Comparison of ENCODE assay signal across 17 cellular contexts in the genomic region with DNA sequence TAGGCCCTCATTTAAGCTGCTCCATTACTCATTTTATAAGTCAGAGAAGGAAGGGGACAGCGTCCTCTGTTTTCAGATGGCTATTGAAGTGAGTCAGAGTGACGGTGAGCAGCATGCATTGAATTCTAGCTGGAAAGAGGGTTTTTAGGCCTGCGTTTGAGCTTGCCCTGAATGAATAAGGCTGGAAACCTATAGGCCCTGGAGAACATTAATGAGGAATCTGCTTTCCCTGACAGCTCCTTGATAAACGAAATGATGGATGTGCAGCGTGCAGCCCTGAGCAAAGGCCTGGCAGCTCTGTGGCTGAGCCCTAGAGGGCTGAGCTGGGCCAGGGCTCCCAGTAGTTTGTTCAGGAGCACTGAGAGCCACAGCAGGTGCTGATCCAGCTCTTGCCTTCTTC. TPM values are rescaled to one million over a fixed set of nuclear protein-coding genes. Genes with fewer than 3 reads are reported as not detected.
DNase-seq lines count a peak whose midpoint lies in the region; ATAC-seq, FAIRE-seq and TF ChIP-seq lines count a peak whose summit lies in the region.
"Had no signal": no experiment of that assay in that cellular context is flagged by ENCODE, and none has a peak within 500 bp of the region (broad histone marks: within the 10 kb centered on the region; RNA-seq: fewer than 3 reads in every experiment).

No MANE protein-coding gene starts in this region.

- FAIRE-seq in astrocyte (lab: Jason Lieb, UNC): no peak
- FAIRE-seq: HTR-8/SVneo had no signal

- no peaks in the 10 kb centered on the region for H3K36me3 ChIP-seq in astrocyte (ENCODE audit: insufficient read depth, low read length)
- H3K36me3 ChIP-seq in smooth muscle cell (ENCODE audit: low read depth): no peaks in the 10 kb centered on the region

- H2AFZ ChIP-seq in astrocyte (ENCODE audit: low read depth, low read length): no peak overlapping the region
- H2AFZ ChIP-seq in smooth muscle cell (ENCODE audit: low read depth): no peak overlapping the region

- H4K20me1 ChIP-seq in astrocyte (ENCODE audit: insufficient read depth, low read length) (peaks cover 23% of the 10 kb centered on the region), smooth muscle cell (ENCODE audit: low read depth) (peaks cover 63% of the 10 kb centered on the region)

- H3K36me3 Mint-ChIP-seq in IgD-negative memory B cell (peaks cover 5% of the 10 kb centered on the region), astrocyte (ENCODE audit: low read depth, unreplicated experiment) (peaks cover 16% of the 10 kb centered on the region)

- H3K4me1 ChIP-seq in astrocyte (ENCODE audit: insufficient read depth, low read length): no peaks in the 10 kb centered on the region
- no peaks in the 10 kb centered on the region for H3K4me1 ChIP-seq in smooth muscle cell (ENCODE audit: low read depth)
- H3K4me1 ChIP-seq: Caco-2, SJCRH30 had no signal

- H3K9me3 ChIP-seq in astrocyte (ENCODE audit: insufficient read depth, low read depth, low read length): no peaks in the 10 kb centered on the region
- no peaks in the 10 kb centered on the region for H3K9me3 ChIP-seq in smooth muscle cell (replicated peaks; ENCODE audit: low read depth)
- H3K9me3 ChIP-seq: Caco-2, SJCRH30 had no signal

- no peak overlapping the region for H3K4me3 ChIP-seq in astrocyte (ENCODE audit: insufficient read depth, low read depth, low read length)
- H3K4me3 ChIP-seq in smooth muscle cell: no peak overlapping the region
- H3K4me3 ChIP-seq: SJCRH30 had no signal

- H3F3A ChIP-seq in smooth muscle cell (ENCODE audit: low read depth): no peaks in the 10 kb centered on the region

- H3K27me3 Mint-ChIP-seq in IgD-negative memory B cell: peaks cover 1% of the 10 kb centered on the region
- no peaks in the 10 kb centered on the region for H3K27me3 Mint-ChIP-seq in astrocyte (ENCODE audit: low read depth, unreplicated experiment)

- H3K27ac Mint-ChIP-seq in IgD-negative memory B cell (peak overlapping the region in 2 of 3 donors; percentile 6 to 18), astrocyte (ENCODE audit: unreplicated experiment) (no peak overlapping the region)

- H3K4me2 ChIP-seq in astrocyte (ENCODE audit: low read length) (no peak overlapping the region), smooth muscle cell (no peak overlapping the region)

- H3K4me1 Mint-ChIP-seq in IgD-negative memory B cell: peaks cover 2 to 14% (median 9%) of the 10 kb centered on the region in 3 donors
- peaks cover 12% of the 10 kb centered on the region for H3K4me1 Mint-ChIP-seq in astrocyte (ENCODE audit: low read depth, unreplicated experiment)

- TF ChIP-seq CTCF in astrocyte (IDR thresholded peaks at IDR 0.05; ENCODE audit: insufficient read depth, low read depth, low read length) (no peak), smooth muscle cell (IDR thresholded peaks at IDR 0.05; ENCODE audit: borderline replicate concordance, insufficient read depth, poor library complexity, severe bottlenecking) (no peak)

- DNase-seq in astrocyte (ENCODE audit: low read depth) (peak; percentile 40), islet precursor cell (peak; percentile 56), smooth muscle cell (lab: John Stamatoyannopoulos, UW; ENCODE audit: unreplicated experiment) (no peak), T-helper 1 cell (no peak), globus pallidus (ENCODE audit: low spot score) (no peak)
- DNase-seq: AML-193, Caco-2, DMS153, H7, NCI-H187, NCI-H774, PC-3, SJCRH30 had no signal

- no peak overlapping the region for H3K9ac ChIP-seq in astrocyte (ENCODE audit: low read length)
- H3K9ac ChIP-seq in smooth muscle cell (ENCODE audit: low read depth): no peak overlapping the region

- H3K27ac ChIP-seq in astrocyte (ENCODE audit: low read depth, low read length): no peak overlapping the region
- peak overlapping the region; percentile 55 for H3K27ac ChIP-seq in smooth muscle cell (ENCODE audit: low read depth)
- H3K27ac ChIP-seq: HL-60, SJCRH30 had no signal

- H3K9me3 Mint-ChIP-seq in IgD-negative memory B cell (peaks cover 0 to 4% (median 2%) of the 10 kb centered on the region in 3 donors), astrocyte (ENCODE audit: unreplicated experiment) (no peaks in the 10 kb centered on the region)

- ATAC-seq in GM21786 (IDR thresholded peaks at IDR 0.05; ENCODE audit: unreplicated experiment): no peak
- ATAC-seq: PC-3 had no signal

- no peak overlapping the region for H3K4me3 Mint-ChIP-seq in IgD-negative memory B cell
- H3K4me3 Mint-ChIP-seq in astrocyte (ENCODE audit: unreplicated experiment): no peak overlapping the region

- WGBS in smooth muscle cell (ENCODE audit: low lambda C conversion rate): 34% methylated on average over 5 of the region's 5 CpGs

- H3K79me2 ChIP-seq in astrocyte (ENCODE audit: insufficient read depth, low read length): peaks cover 9% of the 10 kb centered on the region
- H3K79me2 ChIP-seq in smooth muscle cell (ENCODE audit: low read depth): peaks cover 3% of the 10 kb centered on the region

- no peaks in the 10 kb centered on the region for H3K27me3 ChIP-seq in astrocyte (ENCODE audit: insufficient read depth, low read length)
- H3K27me3 ChIP-seq in smooth muscle cell (ENCODE audit: low read depth): no peaks in the 10 kb centered on the region
- H3K27me3 ChIP-seq: SJCRH30 had no signal

RNA-seq across cellular contexts. Expression of a gene that starts 33.4 kb away (rescaled TPM):
- polyA plus RNA-seq in IgD-negative memory B cell (11.5 TPM), smooth muscle cell (9.8 and 10.2 TPM in 2 replicates)
- total RNA-seq in astrocyte (22.3 and 26.4 TPM in 2 replicates), smooth muscle cell (9.0 and 23.9 TPM in 2 replicates)

Comparison
In these comparisons a context has a peak if more than half of its experiments do, and no peak if none do; other contexts are left out.
1. DNase-seq: peak in astrocyte (single experiment) and islet precursor cell (single experiment); none in smooth muscle cell (single experiment), T-helper 1 cell (0 of 5) and globus pallidus (single experiment).